Comparison of ENCODE assay signal across 8 cellular contexts in genomic region chr12:105228494-105228893, GRCh38. TPM values are rescaled to one million over a fixed set of nuclear protein-coding genes. Genes with fewer than 3 reads are reported as not detected.
A peak's percentile ranks its signal among the peaks of the same experiment; 100 is the strongest.
DNase-seq lines count a peak whose midpoint lies in the region; ATAC-seq, FAIRE-seq and TF ChIP-seq lines count a peak whose summit lies in the region.

No MANE protein-coding gene starts in this region.

- intact Hi-C loops in sciatic nerve (cut with DNase I), result no loop called here
- intact Hi-C loops in ascending aorta (cut with DNase I), result no loop called here

- ATAC-seq in sciatic nerve (peak; percentile 64), HG02588 (IDR thresholded peaks at IDR 0.05; ENCODE audit: unreplicated experiment) (no peak)

- no peaks in the 10 kb centered on the region for H3K9me3 ChIP-seq in small intestine (ENCODE audit: control insufficient read depth, low read depth)
- no peaks in the 10 kb centered on the region for H3K9me3 ChIP-seq in ascending aorta

- no peaks in the 10 kb centered on the region for H3K27me3 ChIP-seq in small intestine (ENCODE audit: control insufficient read depth in 2 of 2, insufficient read depth in 2 of 2, low read length in 2 of 2)
- H3K27me3 ChIP-seq in ascending aorta, result no peaks in the 10 kb centered on the region

- H3K4me3 ChIP-seq in choroid plexus epithelial cell (ENCODE audit: low read depth, low read length), result no peak overlapping the region
- no peak overlapping the region for H3K4me3 ChIP-seq in small intestine (ENCODE audit: low read depth in 1 of 2, low read length in 2 of 2)
- H3K4me3 ChIP-seq in coronary artery, result no peak overlapping the region
- no peak overlapping the region for H3K4me3 ChIP-seq in ascending aorta

- no peak overlapping the region for H3K27ac ChIP-seq in small intestine (ENCODE audit: low read depth in 1 of 2, low read length in 1 of 2)
- H3K27ac ChIP-seq in coronary artery, result no peak overlapping the region
- peak overlapping the region in 1 of 2 donors; percentile 31 for H3K27ac ChIP-seq in ascending aorta

- DNase-seq in ELR (ENCODE audit: low read depth) (peak; percentile 83), RPMI7951 (ENCODE audit: low read depth) (peak; percentile 35), choroid plexus epithelial cell (ENCODE audit: low read depth) (peak; percentile 79), sciatic nerve (ENCODE audit: low spot score) (no peak), small intestine (no peak), coronary artery (ENCODE audit: low spot score) (no peak), ascending aorta (ENCODE audit: low spot score in 2 of 2) (no peak)

- TF ChIP-seq CTCF in choroid plexus epithelial cell (conservative IDR thresholded peaks at IDR 0.05; ENCODE audit: low read depth, low read length) (no peak), coronary artery (IDR thresholded peaks at IDR 0.05) (no peak), ascending aorta (IDR thresholded peaks at IDR 0.05) (no peak)

- H3K4me1 ChIP-seq in small intestine (ENCODE audit: control insufficient read depth in 2 of 2, insufficient read depth in 1 of 2, low read depth in 1 of 2, low read length in 1 of 2), result peaks cover 8 to 15% of the 10 kb centered on the region in 2 donors
- H3K4me1 ChIP-seq in ascending aorta, result peaks cover 11 to 40% of the 10 kb centered on the region in 2 donors

- 58 to 76% (median 70%) methylated on average over 1 of the region's 1 CpG for whole genome bisulfite sequencing in small intestine, 3 donors

- peaks cover 2 to 14% of the 10 kb centered on the region in 2 donors for H3K36me3 ChIP-seq in small intestine (ENCODE audit: control insufficient read depth in 2 of 2, insufficient read depth in 2 of 2, low read length in 2 of 2)
- peaks cover 3 to 19% of the 10 kb centered on the region in 2 donors for H3K36me3 ChIP-seq in ascending aorta

- no peak for FAIRE-seq in small intestine (lab: Jason Lieb, UNC)

RNA-seq across cellular contexts. Expression of gene APPL2, which starts 7.5 kb away (rescaled TPM):
- total RNA-seq in RPMI7951 (2014; rRNA removed; shearing (Covaris generic)), result 17.8 and 20.7 TPM in 2 replicates
- total RNA-seq in sciatic nerve (53.4 TPM), ascending aorta (4.6 TPM)
- polyA plus RNA-seq in small intestine, result 10 to 100 TPM; 22.8 to 85.9 (median 79.6) TPM

Comparison
In these comparisons a context has a peak if more than half of its experiments do, and no peak if none do; other contexts are left out.
1. DNase-seq: peak in ELR (single experiment), RPMI7951 (single experiment) and choroid plexus epithelial cell (single experiment); none in sciatic nerve (single experiment), small intestine (single experiment), coronary artery (single experiment) and ascending aorta (0 of 2).